Comparison of ENCODE assay signal across 9 cellular contexts in the genomic region with DNA sequence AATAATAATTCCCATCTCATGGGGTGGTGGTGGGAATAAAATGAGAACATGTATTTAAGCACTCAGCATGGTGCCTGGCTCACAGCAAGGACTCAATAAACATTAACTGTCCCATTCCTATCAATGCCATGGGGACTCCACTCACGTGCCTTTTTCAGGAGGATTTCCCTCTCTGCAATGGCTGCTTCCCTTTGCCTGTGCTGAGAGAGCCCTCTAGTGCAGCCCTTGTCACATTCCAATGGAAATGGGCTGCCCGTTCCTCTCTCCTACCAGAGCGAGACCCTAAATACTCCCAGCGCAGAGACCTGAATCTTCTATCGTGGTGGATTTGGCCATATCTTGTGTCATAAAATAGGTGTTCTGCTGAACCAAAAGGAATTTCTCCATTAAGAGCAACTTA.
DNase-seq lines count a peak whose midpoint lies in the region; ATAC-seq and TF ChIP-seq lines count a peak whose summit lies in the region.
"Had no signal": no experiment of that assay in that cellular context is flagged by ENCODE, and none has a peak within 500 bp of the region (broad histone marks: within the 10 kb centered on the region; RNA-seq: fewer than 3 reads in every experiment).

No MANE protein-coding gene starts in this region.

- TF ChIP-seq CTCF in foreskin keratinocyte (conservative IDR thresholded peaks at IDR 0.05): no peak

- H3K27me3 ChIP-seq in foreskin keratinocyte: no peaks in the 10 kb centered on the region

- DNase-seq in NCI-H82 (lab: John Stamatoyannopoulos, UW) (peak; percentile 10), NCI-H82 treated with DMSO at 0.1 percent for 48 hours (lab: John Stamatoyannopoulos, UW; ENCODE audit: unreplicated experiment) (no peak), SW480 (ENCODE audit: low spot score) (peak; percentile 35), iPS DF 19.7 (ENCODE audit: low read depth, low spot score) (peak; percentile 82), superior temporal gyrus (ENCODE audit: extremely low spot score) (peak; percentile 86), foreskin keratinocyte (no peak)
- DNase-seq in activated CD4-positive, CD25-positive, alpha-beta regulatory T cell treated with anti-CD3 and anti-CD28 coated beads, Interleukin-2, amount 50 U/mL, for 72 hours: no peak
- DNase-seq: kidney had no signal

- H3K27ac ChIP-seq in foreskin keratinocyte: no peak overlapping the region

- H3K4me1 ChIP-seq in foreskin keratinocyte: no peaks in the 10 kb centered on the region

- ATAC-seq in HG03097 (IDR thresholded peaks at IDR 0.05; ENCODE audit: low FRiP score, unreplicated experiment) (no peak), foreskin keratinocyte (no peak)

Comparison
In these comparisons a context has a peak if more than half of its experiments do, and no peak if none do; other contexts are left out.
1. DNase-seq: peak in NCI-H82 (single experiment), SW480 (single experiment), iPS DF 19.7 (single experiment) and superior temporal gyrus (single experiment); none in NCI-H82 treated with DMSO at 0.1 percent for 48 hours (single experiment), activated CD4-positive, CD25-positive, alpha-beta regulatory T cell treated with anti-CD3 and anti-CD28 coated beads, Interleukin-2, amount 50 U/mL, for 72 hours (single experiment) and foreskin keratinocyte (0 of 2).